ENCODE assay signal across 8 cellular contexts in genomic region chr19:48752511-48753365, GRCh38. TPM values are rescaled to one million over a fixed set of nuclear protein-coding genes. Genes with fewer than 3 reads are reported as not detected.
A peak's percentile ranks its signal among the peaks of the same experiment; 100 is the strongest.
DNase-seq lines count a peak whose midpoint lies in the region; ATAC-seq and TF ChIP-seq lines count a peak whose summit lies in the region.

Gene FUT1, minus strand, starts transcription at chr19:48752641. Its CDS starts 1,360 bp downstream, at chr19:48751281.

- H3K4me1 Mint-ChIP-seq in progenitor cell of endocrine pancreas (ENCODE audit: low read depth) = peaks cover 14% of the 10 kb centered on the region

- H3K27me3 ChIP-seq in cardiac muscle cell = peaks cover 25% of the 10 kb centered on the region

- TF ChIP-seq CTCF in cardiac muscle cell (IDR thresholded peaks at IDR 0.05; ENCODE audit: low read depth, low read length) (no peak), progenitor cell of endocrine pancreas (IDR thresholded peaks at IDR 0.05; ENCODE audit: unreplicated experiment) (peak; percentile 59)

- no peaks in the 10 kb centered on the region for H3K36me3 Mint-ChIP-seq in activated naive CD4-positive, alpha-beta T cell treated with anti-CD3 and anti-CD28 coated beads, Interleukin-2, amount 50 U/mL, for 72 hours
- peaks cover 3% of the 10 kb centered on the region for H3K36me3 Mint-ChIP-seq in progenitor cell of endocrine pancreas (ENCODE audit: insufficient read depth)

- H3K27me3 Mint-ChIP-seq in progenitor cell of endocrine pancreas = peaks cover 8% of the 10 kb centered on the region

- H3K4me3 Mint-ChIP-seq in progenitor cell of endocrine pancreas (ENCODE audit: low read depth) = peak within 1 kb of the TSS; percentile 82

- no peak within 1 kb of the TSS for H3K27ac ChIP-seq in cardiac muscle cell

- peak within 1 kb of the TSS; percentile 23 for H3K4me3 ChIP-seq in cardiac muscle cell

- H3K9me3 Mint-ChIP-seq in activated naive CD4-positive, alpha-beta T cell treated with anti-CD3 and anti-CD28 coated beads, Interleukin-2, amount 50 U/mL, for 72 hours = no peaks in the 10 kb centered on the region
- H3K9me3 Mint-ChIP-seq in progenitor cell of endocrine pancreas (ENCODE audit: low read depth) = no peaks in the 10 kb centered on the region

- ATAC-seq in activated naive CD4-positive, alpha-beta T cell treated with anti-CD3 and anti-CD28 coated beads, Interleukin-2, amount 50 U/mL, for 72 hours = peak; percentile 80 to 82
- no peak for ATAC-seq in GM21447 (IDR thresholded peaks at IDR 0.05; ENCODE audit: unreplicated experiment)

- no peaks in the 10 kb centered on the region for H3K4me1 ChIP-seq in cardiac muscle cell (ENCODE audit: low read depth)

- peak within 1 kb of the TSS in 1 of 2 donors; percentile 23 for H3K27ac Mint-ChIP-seq in activated naive CD4-positive, alpha-beta T cell treated with anti-CD3 and anti-CD28 coated beads, Interleukin-2, amount 50 U/mL, for 72 hours
- H3K27ac Mint-ChIP-seq in progenitor cell of endocrine pancreas = peak within 1 kb of the TSS; percentile 97

- no peaks in the 10 kb centered on the region for H3K9me3 ChIP-seq in cardiac muscle cell (ENCODE audit: low read depth)

- H3K36me3 ChIP-seq in cardiac muscle cell = no peaks in the 10 kb centered on the region

- peak; percentile 51 for DNase-seq in stimulated activated CD4-positive, alpha-beta T cell treated with anti-CD3 and anti-CD28 coated beads, Interleukin-15, amount 100 ng/mL, for 24 hours
- no peak for DNase-seq in stimulated activated CD4-positive, alpha-beta T cell treated with anti-CD3 and anti-CD28 coated beads, Interleukin-12 subunit alpha, Interleukin-12 subunit beta, amount 100 ng/mL, for 4 hours
- DNase-seq in NCI-H526 treated with DMSO at 0.1 percent for 48 hours (lab: John Stamatoyannopoulos, UW) (peak; percentile 93), cardiac muscle cell (ENCODE audit: low read depth in 1 of 2, low spot score in 1 of 2) (peak; percentile 47 to 60), progenitor cell of endocrine pancreas (ENCODE audit: low spot score, unreplicated experiment) (peak; percentile 92), SK-N-DZ (ENCODE audit: low spot score) (no peak)
- peak in 1 of 2 donors; percentile 49 for DNase-seq in activated naive CD4-positive, alpha-beta T cell treated with anti-CD3 and anti-CD28 coated beads, Interleukin-2, amount 50 U/mL, for 72 hours (ENCODE audit: low spot score in 2 of 2)

RNA-seq across cellular contexts. Expression of gene FUT1, which starts in this region (rescaled TPM):
- under 1 TPM in 1 of 2 donors, not detected in 1; 0.41 TPM for total RNA-seq in activated naive CD4-positive, alpha-beta T cell treated with anti-CD3 and anti-CD28 coated beads, Interleukin-2, amount 50 U/mL, for 72 hours
- total RNA-seq in cardiac muscle cell (0.14 and 0.21 TPM in 2 replicates), progenitor cell of endocrine pancreas (5.4 and 6.9 TPM in 2 replicates)
- polyA plus RNA-seq in cardiac muscle cell = not detected in 2 replicates
- 0.15 and 0.38 TPM in 2 replicates for polyA plus RNA-seq in SK-N-DZ (2014; cell fraction: cytosol; rRNA removed)
- polyA plus RNA-seq in SK-N-DZ (2014; cell fraction: nucleus; rRNA removed) = 0.07 TPM in 1 of 2 replicates, not detected in the other

Comparison
In these comparisons a context has a peak if more than half of its experiments do, and no peak if none do; other contexts are left out.
1. DNase-seq: peak in stimulated activated CD4-positive, alpha-beta T cell treated with anti-CD3 and anti-CD28 coated beads, Interleukin-15, amount 100 ng/mL, for 24 hours (single experiment), NCI-H526 treated with DMSO at 0.1 percent for 48 hours (single experiment) and progenitor cell of endocrine pancreas (single experiment); none in stimulated activated CD4-positive, alpha-beta T cell treated with anti-CD3 and anti-CD28 coated beads, Interleukin-12 subunit alpha, Interleukin-12 subunit beta, amount 100 ng/mL, for 4 hours (single experiment) and SK-N-DZ (single experiment).
2. Peak in ATAC-seq in activated naive CD4-positive, alpha-beta T cell treated with anti-CD3 and anti-CD28 coated beads, Interleukin-2, amount 50 U/mL, for 72 hours; RNA of the gene not detected or under 1 TPM.
3. Peak in DNase-seq and H3K4me3 ChIP-seq in cardiac muscle cell; RNA of the gene not detected or under 1 TPM.